In genomic region chr2:39851251-39851650, GRCh38 we compare ENCODE assay signal across 14 cellular contexts.
DNase-seq lines count a peak whose midpoint lies in the region; ATAC-seq and TF ChIP-seq lines count a peak whose summit lies in the region.
"Had no signal": no experiment of that assay in that cellular context is flagged by ENCODE, and none has a peak within 500 bp of the region (broad histone marks: within the 10 kb centered on the region; RNA-seq: fewer than 3 reads in every experiment).

No MANE protein-coding gene starts in this region.

- H3K9me2 ChIP-seq in PC-3 (replicated peaks; ENCODE audit: low read length) = no peaks in the 10 kb centered on the region

- H3K4me2 ChIP-seq in DND-41 (ENCODE audit: insufficient read depth, low read length) = peak overlapping the region; percentile 44; the same call in 1 of the 2 replicates
- H3K4me2 ChIP-seq in PC-3 (ENCODE audit: low read length) = no peak overlapping the region
- H3K4me2 ChIP-seq in neural progenitor cell = peak overlapping the region; percentile 14

- no peak overlapping the region for H2AFZ ChIP-seq in DND-41 (ENCODE audit: low read depth, low read length)
- H2AFZ ChIP-seq in PC-3 (ENCODE audit: low read length) = peak overlapping the region; percentile 12; the same call in 1 of the 2 replicates
- no peak overlapping the region for H2AFZ ChIP-seq in neural progenitor cell (replicated peaks)

- H3K27ac Mint-ChIP-seq in neural progenitor cell (peak overlapping the region; percentile 33), endothelial cell (ENCODE audit: unreplicated experiment) (no peak overlapping the region)
- no peak overlapping the region for H3K27ac Mint-ChIP-seq in activated CD8-positive, alpha-beta T cell treated with anti-CD3 and anti-CD28 coated beads for 36 hours

- CTCF ChIA-PET in PC-3 (lab: Charles Lee) = interaction anchor here (1.2 kb wide), 2 partner anchors 13 to 62 kb away, joined by 4 to 5 read pairs; no protein-coding TSS in a partner anchor
- CTCF ChIA-PET in activated CD8-positive, alpha-beta T cell treated with anti-CD3 and anti-CD28 coated beads for 36 hours (lab: Charles Lee) = interaction anchor here (1.4 to 1.8 kb wide), 2 partner anchors 14 to 318 kb away, joined by 3 to 6 read pairs; no protein-coding TSS in a partner anchor

- H3K36me3 ChIP-seq in DND-41 (ENCODE audit: insufficient read depth, low read length) (no peaks in the 10 kb centered on the region), PC-3 (ENCODE audit: low read depth, low read length) (no peaks in the 10 kb centered on the region), neural progenitor cell (no peaks in the 10 kb centered on the region), brain microvascular endothelial cell (replicated peaks) (no peaks in the 10 kb centered on the region)

- H3K9ac ChIP-seq in DND-41 (ENCODE audit: low read depth, low read length) = peak overlapping the region; percentile 10; the same call in 1 of the 2 replicates
- H3K9ac ChIP-seq in PC-3 (ENCODE audit: low read length) = no peak overlapping the region
- H3K9ac ChIP-seq in neural progenitor cell = no peak overlapping the region

- ATAC-seq in DND-41 (ENCODE audit: insufficient read depth, low read depth) (peak; percentile 20), HG02763 (IDR thresholded peaks at IDR 0.05; ENCODE audit: unreplicated experiment) (peak; percentile 6), PC-3 (peak; percentile 16; the same call in 1 of the 2 replicates)
- no peak for ATAC-seq in activated CD8-positive, alpha-beta T cell treated with anti-CD3 and anti-CD28 coated beads for 36 hours
- ATAC-seq: psoas muscle had no signal

- TF ChIP-seq CTCF in DND-41 (IDR thresholded peaks at IDR 0.05; ENCODE audit: borderline replicate concordance, extremely low read depth, low read length, poor library complexity, severe bottlenecking) = no peak
- no peak for TF ChIP-seq CTCF in PC-3 (conservative IDR thresholded peaks at IDR 0.05; ENCODE audit: low read depth, low read length)
- no peak for TF ChIP-seq CTCF in neural progenitor cell (IDR thresholded peaks at IDR 0.05)
- TF ChIP-seq CTCF in activated CD8-positive, alpha-beta T cell treated with anti-CD3 and anti-CD28 coated beads for 36 hours (IDR thresholded peaks at IDR 0.05) = no peak
- no peak for TF ChIP-seq CTCF in endothelial cell (IDR thresholded peaks at IDR 0.05; ENCODE audit: unreplicated experiment)
- TF ChIP-seq CTCF in brain microvascular endothelial cell (IDR thresholded peaks at IDR 0.05; ENCODE audit: low read depth, low read length, missing control alignments) = no peak

- H3K79me2 ChIP-seq in DND-41 (ENCODE audit: insufficient read depth, low read length) (no peaks in the 10 kb centered on the region), PC-3 (ENCODE audit: low read length) (no peaks in the 10 kb centered on the region), neural progenitor cell (ENCODE audit: low read depth) (no peaks in the 10 kb centered on the region)

- H3K27ac ChIP-seq in DND-41 (ENCODE audit: low read length) (peak overlapping the region; percentile 78), PC-3 (ENCODE audit: low read length) (no peak overlapping the region), neural progenitor cell (no peak overlapping the region), brain microvascular endothelial cell (no peak overlapping the region)
- H3K27ac ChIP-seq: HL-60, psoas muscle had no signal

- no peaks in the 10 kb centered on the region for H3K27me3 Mint-ChIP-seq in neural progenitor cell (ENCODE audit: insufficient read depth, low read depth)
- H3K27me3 Mint-ChIP-seq in activated CD8-positive, alpha-beta T cell treated with anti-CD3 and anti-CD28 coated beads for 36 hours = peaks cover 11% of the 10 kb centered on the region
- no peaks in the 10 kb centered on the region for H3K27me3 Mint-ChIP-seq in endothelial cell (ENCODE audit: unreplicated experiment)

- H3K9me3 ChIP-seq in DND-41 (ENCODE audit: insufficient read depth, low read length, severe bottlenecking) (no peaks in the 10 kb centered on the region), PC-3 (ENCODE audit: low read length) (no peaks in the 10 kb centered on the region), neural progenitor cell (ENCODE audit: low read depth) (no peaks in the 10 kb centered on the region)
- H3K9me3 ChIP-seq: psoas muscle had no signal

- H3K4me1 Mint-ChIP-seq in neural progenitor cell (peaks cover 33% of the 10 kb centered on the region), endothelial cell (ENCODE audit: unreplicated experiment) (peaks cover 17% of the 10 kb centered on the region)
- H3K4me1 Mint-ChIP-seq in activated CD8-positive, alpha-beta T cell treated with anti-CD3 and anti-CD28 coated beads for 36 hours (ENCODE audit: low read depth) = peaks cover 12% of the 10 kb centered on the region

- H3K4me1 ChIP-seq in DND-41 (ENCODE audit: insufficient read depth, low read length) (peaks cover 51% of the 10 kb centered on the region), PC-3 (ENCODE audit: insufficient read depth, low read length) (peaks cover 25% of the 10 kb centered on the region), neural progenitor cell (no peaks in the 10 kb centered on the region)

- intact Hi-C loops in PC-3 (cut with micrococcal nuclease) = loop anchor here (5.0 kb wide), 1 partner anchor 61 kb away; no protein-coding TSS in a partner anchor
- intact Hi-C loops in activated CD8-positive, alpha-beta T cell treated with anti-CD3 and anti-CD28 coated beads for 36 hours (cut with micrococcal nuclease) = no loop called here

- H3K27me3 ChIP-seq in DND-41 (ENCODE audit: insufficient read depth, low read length, poor library complexity) (no peaks in the 10 kb centered on the region), PC-3 (ENCODE audit: low read length) (no peaks in the 10 kb centered on the region), neural progenitor cell (no peaks in the 10 kb centered on the region), brain microvascular endothelial cell (replicated peaks) (no peaks in the 10 kb centered on the region)

- no peaks in the 10 kb centered on the region for H3F3A ChIP-seq in PC-3 (ENCODE audit: low read length, unreplicated experiment)
- H3F3A ChIP-seq in neural progenitor cell (ENCODE audit: low read depth) = no peaks in the 10 kb centered on the region

- H3K9me3 Mint-ChIP-seq in neural progenitor cell = no peaks in the 10 kb centered on the region
- H3K9me3 Mint-ChIP-seq in activated CD8-positive, alpha-beta T cell treated with anti-CD3 and anti-CD28 coated beads for 36 hours = no peaks in the 10 kb centered on the region
- no peaks in the 10 kb centered on the region for H3K9me3 Mint-ChIP-seq in endothelial cell (ENCODE audit: unreplicated experiment)

- in situ Hi-C loops in brain microvascular endothelial cell (cut with HindIII; ENCODE audit: low pct_ligation_motif_present, low sequenced_read_pairs) = no loop called here

- DNase-seq in DND-41 (no peak), PC-3 (no peak), neural progenitor cell (ENCODE audit: low spot score) (no peak), SIG-M5 treated with dmso at 0.1 percent for 504 hours (lab: John Stamatoyannopoulos, UW; ENCODE audit: unreplicated experiment) (no peak), endothelial cell (ENCODE audit: low spot score) (no peak), brain microvascular endothelial cell (no peak)
- no peak for DNase-seq in activated CD8-positive, alpha-beta T cell treated with anti-CD3 and anti-CD28 coated beads for 36 hours
- DNase-seq: psoas muscle; stimulated activated CD4-positive, alpha-beta T cell treated with anti-CD3 and anti-CD28 coated beads, Interleukin-4, amount 100 ng/mL, for 1 hour; stimulated activated naive CD4-positive, alpha-beta T cell; T-helper 9 cell had no signal

- H3K4me3 ChIP-seq in DND-41 (ENCODE audit: low read depth in 1 of 2, low read length in 2 of 2) = no peak overlapping the region
- no peak overlapping the region for H3K4me3 ChIP-seq in PC-3 (ENCODE audit: low read length)
- no peak overlapping the region for H3K4me3 ChIP-seq in neural progenitor cell
- H3K4me3 ChIP-seq in brain microvascular endothelial cell (ENCODE audit: low read depth, low read length) = no peak overlapping the region
- H3K4me3 ChIP-seq: psoas muscle had no signal

- no peaks in the 10 kb centered on the region for H3K36me3 Mint-ChIP-seq in neural progenitor cell
- no peaks in the 10 kb centered on the region for H3K36me3 Mint-ChIP-seq in activated CD8-positive, alpha-beta T cell treated with anti-CD3 and anti-CD28 coated beads for 36 hours (ENCODE audit: low read depth)
- no peaks in the 10 kb centered on the region for H3K36me3 Mint-ChIP-seq in endothelial cell (ENCODE audit: low read depth, unreplicated experiment)
- H3K36me3 Mint-ChIP-seq: CD14-positive monocyte had no signal

- POLR2A ChIA-PET in PC-3 (lab: Charles Lee; ENCODE audit: unreplicated experiment) = no interaction called here
- POLR2A ChIA-PET in activated CD8-positive, alpha-beta T cell treated with anti-CD3 and anti-CD28 coated beads for 36 hours (lab: Charles Lee) = no interaction called here

- no peak overlapping the region for H3K4me3 Mint-ChIP-seq in neural progenitor cell
- H3K4me3 Mint-ChIP-seq in activated CD8-positive, alpha-beta T cell treated with anti-CD3 and anti-CD28 coated beads for 36 hours = no peak overlapping the region
- H3K4me3 Mint-ChIP-seq in endothelial cell (ENCODE audit: unreplicated experiment) = no peak overlapping the region

- H4K20me1 ChIP-seq in DND-41 (ENCODE audit: insufficient read depth, low read length) (no peaks in the 10 kb centered on the region), PC-3 (ENCODE audit: low read length) (no peaks in the 10 kb centered on the region), neural progenitor cell (ENCODE audit: low read depth) (no peaks in the 10 kb centered on the region)

- BruUV-seq in PC-3 (replicated peaks; lab: Mats Ljungman, UMichigan) = no TSS peak
